Comparison of ENCODE assay signal across 8 cellular contexts in genomic region chr1:229342305-229342901, GRCh38. TPM values are rescaled to one million over a fixed set of nuclear protein-coding genes. Genes with fewer than 3 reads are reported as not detected.
DNase-seq lines count a peak whose midpoint lies in the region; ATAC-seq and TF ChIP-seq lines count a peak whose summit lies in the region.

No MANE protein-coding gene starts in this region.

- peaks cover 10% of the 10 kb centered on the region for H3K27me3 ChIP-seq in adipocyte (replicated peaks; ENCODE audit: control insufficient read depth, insufficient read depth, low read length)
- peaks cover 0 to 5% (median 0%) of the 10 kb centered on the region in 7 donors for H3K27me3 ChIP-seq in heart right ventricle
- H3K27me3 ChIP-seq in upper lobe of right lung, result no peaks in the 10 kb centered on the region

- H3K9ac ChIP-seq in adipocyte (ENCODE audit: low read length), result peak overlapping the region; percentile 79

- WGBS in heart right ventricle, 2 donors, result 1% methylated on average over 62 to 72 of the region's 73 CpGs

- H3K4me3 Mint-ChIP-seq in HFFc6, result peak overlapping the region; percentile 78

- peaks cover 57% of the 10 kb centered on the region for H3K4me1 Mint-ChIP-seq in HFFc6 (ENCODE audit: low read depth)

- DNase-seq in GM12864 (ENCODE audit: low read depth) (peak; percentile 8), HFFc6 (peak; percentile 53), NAMALWA (ENCODE audit: low spot score) (peak; percentile 78), SW480 (ENCODE audit: low spot score) (peak; percentile 79), adipocyte (ENCODE audit: low read depth) (peak; percentile 91), heart right ventricle (peak; percentile 81 to 87), posterior vena cava (ENCODE audit: low spot score) (peak; percentile 93), upper lobe of right lung (peak; percentile 94)

- peak overlapping the region; percentile 17; the same call in 1 of the 2 replicates for H3K27ac Mint-ChIP-seq in HFFc6

- H3K36me3 ChIP-seq in adipocyte (ENCODE audit: control insufficient read depth, insufficient read depth, low read length, severe bottlenecking), result no peaks in the 10 kb centered on the region
- no peaks in the 10 kb centered on the region for H3K36me3 ChIP-seq in heart right ventricle
- no peaks in the 10 kb centered on the region for H3K36me3 ChIP-seq in upper lobe of right lung

- TF ChIP-seq CTCF in GM12864 (IDR thresholded peaks at IDR 0.05; ENCODE audit: low read depth, low read length, missing control alignments) (no peak), HFFc6 (IDR thresholded peaks at IDR 0.05) (no peak), heart right ventricle (IDR thresholded peaks at IDR 0.05) (no peak), upper lobe of right lung (IDR thresholded peaks at IDR 0.05) (no peak)

- ATAC-seq in heart right ventricle, result peak; percentile 95 to 96 (median 96)
- ATAC-seq in upper lobe of right lung, result peak; percentile 96

- H3K27ac ChIP-seq in heart right ventricle (peak overlapping the region; percentile 60 to 95 (median 89)), upper lobe of right lung (peak overlapping the region; percentile 93)

- H3K4me1 ChIP-seq in adipocyte (ENCODE audit: control insufficient read depth, insufficient read depth, low read length) (peaks cover 17% of the 10 kb centered on the region), heart right ventricle (peaks cover 2 to 36% (median 20%) of the 10 kb centered on the region in 9 donors), upper lobe of right lung (peaks cover 12% of the 10 kb centered on the region)

- H3K9me3 ChIP-seq in adipocyte (ENCODE audit: control insufficient read depth, low read length) (no peaks in the 10 kb centered on the region), heart right ventricle (no peaks in the 10 kb centered on the region), upper lobe of right lung (no peaks in the 10 kb centered on the region)

- H3K36me3 Mint-ChIP-seq in HFFc6 (ENCODE audit: low read depth), result peaks cover 5% of the 10 kb centered on the region

- intact Hi-C loops in heart right ventricle (cut with DNase I) (loop anchor here in 2 of 10 donors (5.0 to 10.0 kb wide), 2 partner anchors 68 to 70 kb away; partner anchors contain the start of gene RAB4A (in 2 of the 2)), posterior vena cava (cut with DNase I) (no loop called here), upper lobe of right lung (cut with DNase I) (no loop called here)

- peak overlapping the region; percentile 81 for H3K4me3 ChIP-seq in GM12864 (ENCODE audit: low read depth, low read length)
- peak overlapping the region; percentile 86 for H3K4me3 ChIP-seq in adipocyte (ENCODE audit: low read length)
- peak overlapping the region; percentile 70 to 99 (median 94) for H3K4me3 ChIP-seq in heart right ventricle
- H3K4me3 ChIP-seq in upper lobe of right lung, result peak overlapping the region; percentile 86

- peaks cover 4% of the 10 kb centered on the region for H3K9me3 Mint-ChIP-seq in HFFc6

- peaks cover 3% of the 10 kb centered on the region for H3K27me3 Mint-ChIP-seq in HFFc6 (ENCODE audit: insufficient read depth)

RNA-seq across cellular contexts. Expression of gene CCSAP, which starts 0.4 kb away (rescaled TPM):
- total RNA-seq in HFFc6 (2021; fragmentation: NEBNext Ultra II Directional; extraction: Animal tissue kit (Norgen Biotek cat#: 25700)), result 1 to 10 TPM; 4.6 to 6.4 (median 5.7) TPM
- total RNA-seq in heart right ventricle (1 to 10 TPM; 1.0 to 4.7 (median 3.5) TPM), posterior vena cava (1 to 10 TPM; 4.7 to 5.0 TPM), upper lobe of right lung (9.1 TPM)
- polyA plus RNA-seq in heart right ventricle, result 1 to 10 TPM in 1 of 2 donors, under 1 TPM in 1; 0.91 to 2.0 TPM

Comparison
In these comparisons a context has a peak if more than half of its experiments do, and no peak if none do; other contexts are left out.
1. Peak in every context shown above with its lines: DNase-seq, ATAC-seq, H3K4me3 ChIP-seq and H3K27ac ChIP-seq.
2. DNase-seq: peak in every context shown above with its lines; median percentile 94 in upper lobe of right lung; 93 in posterior vena cava; 91 in adipocyte; 84 in heart right ventricle; 79 in SW480; 78 in NAMALWA; 53 in HFFc6; 8 in GM12864.